8 cellular contexts compared by ENCODE assay signal in the genomic region with DNA sequence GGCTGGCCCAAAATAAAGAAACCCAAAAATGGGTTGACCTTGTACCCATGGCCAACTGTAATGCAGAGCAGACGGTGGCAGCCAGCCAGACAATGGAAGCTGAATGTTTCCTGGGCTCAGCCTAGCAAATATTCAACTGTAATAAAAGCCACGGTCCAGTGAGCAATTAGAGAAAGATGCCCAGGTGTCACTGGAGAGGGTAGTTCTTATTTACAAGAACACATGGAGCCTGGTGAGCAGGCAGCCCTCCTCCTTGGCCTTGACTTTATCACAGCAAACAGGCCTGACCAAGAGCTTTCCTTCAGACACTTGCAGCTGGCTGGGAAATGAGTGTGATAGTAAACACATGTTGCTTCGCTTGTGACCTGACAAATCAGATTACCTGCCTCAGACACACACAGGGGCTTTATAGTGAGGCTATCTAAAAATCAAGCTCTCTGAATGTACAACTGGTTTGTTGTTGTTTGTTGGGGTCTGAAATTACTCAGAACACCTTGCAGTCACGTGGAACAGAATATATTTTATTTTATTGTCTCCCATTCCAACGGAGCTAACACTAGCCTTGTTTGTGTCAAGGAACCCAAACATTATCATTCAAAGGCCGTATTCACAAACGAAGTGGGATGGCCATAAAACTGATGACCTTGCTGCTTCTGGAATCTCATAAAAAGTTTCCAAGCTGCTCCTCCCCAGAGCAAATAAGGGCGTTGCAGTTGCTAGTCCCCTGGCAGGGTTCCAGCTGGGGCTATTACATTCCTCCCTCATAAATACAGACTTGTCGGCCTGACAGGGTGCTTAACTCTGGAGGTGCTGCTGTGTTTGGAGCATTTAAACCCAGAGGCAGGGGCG.
DNase-seq lines count a peak whose midpoint lies in the region; ATAC-seq and TF ChIP-seq lines count a peak whose summit lies in the region.

No MANE protein-coding gene starts in this region.

- H3K4me3 ChIP-seq in Caco-2 (ENCODE audit: low read depth, low read length) (no peak overlapping the region), adipocyte (ENCODE audit: low read length) (no peak overlapping the region), left lung (no peak overlapping the region), aorta (ENCODE audit: low read length in 2 of 2) (no peak overlapping the region)

- H3K27me3 Mint-ChIP-seq in Caco-2 (ENCODE audit: insufficient read depth, unreplicated experiment) = no peaks in the 10 kb centered on the region

- H3K36me3 Mint-ChIP-seq in Caco-2 (ENCODE audit: insufficient read depth, unreplicated experiment) = peaks cover 6% of the 10 kb centered on the region

- H3K4me1 Mint-ChIP-seq in Caco-2 (ENCODE audit: low read depth, unreplicated experiment) = peaks cover 48% of the 10 kb centered on the region

- POLR2A ChIA-PET in Caco-2 (lab: Charles Lee) = interaction anchor here (0.6 to 0.8 kb wide), 2 partner anchors 165 to 271 kb away, joined by 3 to 9 read pairs; a partner anchor contains a TSS

- ATAC-seq in left lung = peak; percentile 52
- ATAC-seq in aorta (ENCODE audit: low FRiP score) = peak; percentile 26
- ATAC-seq in HG03432 (IDR thresholded peaks at IDR 0.05; ENCODE audit: unreplicated experiment) = no peak

- H3K27me3 ChIP-seq in Caco-2 (replicated peaks; ENCODE audit: control insufficient read depth, insufficient read depth, low read length) (no peaks in the 10 kb centered on the region), adipocyte (replicated peaks; ENCODE audit: control insufficient read depth, insufficient read depth, low read length) (no peaks in the 10 kb centered on the region), left lung (peaks cover 0 to 2% of the 10 kb centered on the region in 2 donors), aorta (ENCODE audit: control insufficient read depth in 1 of 2, insufficient read depth in 2 of 2, low read length in 1 of 2) (peaks cover 0 to 1% of the 10 kb centered on the region in 2 donors)

- peak overlapping the region; percentile 63 for H3K4me3 Mint-ChIP-seq in Caco-2 (ENCODE audit: unreplicated experiment)

- TF ChIP-seq CTCF in Caco-2 (IDR thresholded peaks at IDR 0.05; ENCODE audit: insufficient read depth in 1 of 2, low read depth in 1 of 2, low read length in 1 of 2, severe bottlenecking in 1 of 2, unreplicated experiment in 1 of 2) (no peak), left lung (IDR thresholded peaks at IDR 0.05) (no peak)

- CTCF ChIA-PET in Caco-2 (lab: Charles Lee) = interaction anchor here (1.4 kb wide), 2 partner anchors 14 to 95 kb away, joined by 7 to 9 read pairs; no protein-coding TSS in a partner anchor

- WGBS in aorta, 2 donors = 30% methylated on average over 10 of the region's 10 CpGs

- H3K9me3 ChIP-seq in Caco-2 (no peaks in the 10 kb centered on the region), adipocyte (ENCODE audit: control insufficient read depth, low read length) (no peaks in the 10 kb centered on the region), left lung (no peaks in the 10 kb centered on the region), aorta (ENCODE audit: control insufficient read depth, low read length) (no peaks in the 10 kb centered on the region)

- BruUV-seq in Caco-2 (replicated peaks; lab: Mats Ljungman, UMichigan) = no TSS peak

- H3K9me3 Mint-ChIP-seq in Caco-2 (ENCODE audit: unreplicated experiment) = no peaks in the 10 kb centered on the region

- H3K9ac ChIP-seq in adipocyte (ENCODE audit: low read length) = no peak overlapping the region

- peak; percentile 89 to 94 for DNase-seq in Caco-2
- DNase-seq in NCI-H1694 treated with DMSO at 0.1 percent for 48 hours (lab: John Stamatoyannopoulos, UW) = peak; percentile 40
- peak; percentile 68 for DNase-seq in adipocyte (ENCODE audit: low read depth)
- peak in 1 of 2 donors; percentile 53 for DNase-seq in left lung
- DNase-seq in aorta = peak; percentile 72 to 85
- no peak for DNase-seq in stimulated activated CD4-positive, alpha-beta T cell treated with anti-CD3 and anti-CD28 coated beads, Interleukin-15, amount 100 ng/mL, for 24 hours
- no peak for DNase-seq in CD1c-positive myeloid dendritic cell (ENCODE audit: extremely low spot score)

- no peak overlapping the region for H3K27ac ChIP-seq in left lung
- no peak overlapping the region for H3K27ac ChIP-seq in aorta (ENCODE audit: low read depth in 1 of 2, low read length in 2 of 2)

- H3K27ac Mint-ChIP-seq in Caco-2 (ENCODE audit: unreplicated experiment) = peak overlapping the region; percentile 87

- H3K36me3 ChIP-seq in Caco-2 (ENCODE audit: control insufficient read depth, insufficient read depth, low read length) (no peaks in the 10 kb centered on the region), adipocyte (ENCODE audit: control insufficient read depth, insufficient read depth, low read length, severe bottlenecking) (no peaks in the 10 kb centered on the region), left lung (no peaks in the 10 kb centered on the region), aorta (ENCODE audit: control insufficient read depth in 1 of 2, insufficient read depth in 2 of 2, low read length in 1 of 2) (no peaks in the 10 kb centered on the region)

- H3K4me1 ChIP-seq in Caco-2 (peaks cover 42% of the 10 kb centered on the region), adipocyte (ENCODE audit: control insufficient read depth, insufficient read depth, low read length) (peaks cover 23% of the 10 kb centered on the region), left lung (peaks cover 0 to 5% of the 10 kb centered on the region in 2 donors), aorta (ENCODE audit: control insufficient read depth in 1 of 2, insufficient read depth in 2 of 2, low read length in 2 of 2) (peaks cover 2 to 3% of the 10 kb centered on the region in 2 donors)

- intact Hi-C loops in Caco-2 (cut with micrococcal nuclease; ENCODE audit: unreplicated experiment) = loop anchor here (1.0 to 5.0 kb wide), 6 partner anchors 13 to 271 kb away; a partner anchor contains a TSS
- intact Hi-C loops in left lung (cut with DNase I) = no loop called here
- intact Hi-C loops in aorta (cut with DNase I) = no loop called here

Comparison
In these comparisons a context has a peak if more than half of its experiments do, and no peak if none do; other contexts are left out.
1. DNase-seq: peak in Caco-2 (2 of 2), NCI-H1694 treated with DMSO at 0.1 percent for 48 hours (single experiment), adipocyte (single experiment) and aorta (2 of 2); none in stimulated activated CD4-positive, alpha-beta T cell treated with anti-CD3 and anti-CD28 coated beads, Interleukin-15, amount 100 ng/mL, for 24 hours (single experiment) and CD1c-positive myeloid dendritic cell (single experiment).